ENCODE assay signal across 9 cellular contexts in the genomic region with DNA sequence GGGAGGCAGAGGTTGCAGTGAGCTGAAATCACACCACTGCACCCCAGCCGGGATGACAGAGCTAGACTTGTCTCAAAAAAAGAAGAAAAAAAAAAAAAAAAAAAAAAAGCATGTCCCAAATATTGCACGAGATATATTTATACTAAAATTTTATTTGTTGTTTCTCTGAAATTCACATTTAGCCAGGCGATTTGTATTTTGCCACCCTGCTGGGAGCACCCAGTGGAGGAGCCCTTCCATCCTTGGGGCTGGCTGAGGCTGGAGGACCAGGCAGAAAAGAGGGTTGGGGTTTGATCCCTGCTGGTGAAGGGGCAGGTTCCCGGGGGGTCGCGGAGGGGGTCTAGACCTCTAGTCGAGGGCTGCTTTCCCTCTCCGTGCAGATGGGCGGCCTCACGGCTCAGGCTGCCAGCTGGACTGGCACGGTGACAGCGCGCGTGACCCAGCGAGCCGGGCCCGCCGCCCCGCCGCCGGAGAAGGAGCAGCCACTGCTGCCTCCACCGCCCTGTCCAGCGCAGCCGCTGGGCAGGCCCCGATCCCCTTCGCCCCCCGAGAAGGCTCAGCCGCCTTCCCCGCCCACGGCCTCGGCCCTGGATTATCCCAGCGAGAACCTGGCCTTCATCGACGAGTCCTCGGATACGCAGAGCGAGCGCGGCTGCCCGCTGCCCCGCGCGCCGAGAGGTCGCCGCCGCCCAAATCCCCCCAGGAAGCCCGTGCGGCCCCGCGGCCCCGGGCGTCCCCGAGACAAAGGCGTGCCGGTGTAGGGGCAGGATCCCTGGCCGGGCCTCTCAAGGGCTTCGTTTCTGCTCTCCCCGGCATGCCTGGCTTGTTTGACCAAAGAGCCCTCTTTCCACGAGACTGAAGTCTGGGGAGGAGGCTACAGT. TPM values are rescaled to one million over a fixed set of nuclear protein-coding genes. Genes with fewer than 3 reads are reported as not detected.
DNase-seq lines count a peak whose midpoint lies in the region; ATAC-seq and TF ChIP-seq lines count a peak whose summit lies in the region.
"Had no signal": no experiment of that assay in that cellular context is flagged by ENCODE, and none has a peak within 500 bp of the region (broad histone marks: within the 10 kb centered on the region; RNA-seq: fewer than 3 reads in every experiment).

No MANE protein-coding gene starts in this region.

- no peak for TF ChIP-seq CTCF in colonic mucosa (IDR thresholded peaks at IDR 0.05)
- no peak for TF ChIP-seq CTCF in mesothelial cell of epicardium (IDR thresholded peaks at IDR 0.05; ENCODE audit: unreplicated experiment)
- TF ChIP-seq CTCF in tibial artery (IDR thresholded peaks at IDR 0.05), result no peak

- no peaks in the 10 kb centered on the region for H3K9me3 Mint-ChIP-seq in T-helper 1 cell treated with Interleukin-12 subunit alpha and Interleukin-12 subunit beta and Interleukin-4 antibody, amounts not matched to agents 30 μg/mL and 1 μg/mL, for 36 hours
- H3K9me3 Mint-ChIP-seq in mesothelial cell of epicardium, result no peaks in the 10 kb centered on the region

- H3K9ac ChIP-seq in colonic mucosa (ENCODE audit: low read depth in 2 of 2, low read length in 2 of 2), result no peak overlapping the region

- peak overlapping the region; percentile 27 for H3K4me3 ChIP-seq in colonic mucosa
- peak overlapping the region; percentile 43 to 53 for H3K4me3 ChIP-seq in tibial artery

- peaks cover 19% of the 10 kb centered on the region for H3K4me1 ChIP-seq in colonic mucosa
- H3K4me1 ChIP-seq in tibial artery, result peaks cover 0 to 35% (median 26%) of the 10 kb centered on the region in 4 donors

- intact Hi-C loops in colonic mucosa (cut with DNase I), result no loop called here
- intact Hi-C loops in tibial artery (cut with DNase I; ENCODE audit: low total_unique reads), result no loop called here

- ATAC-seq in GM18517 (IDR thresholded peaks at IDR 0.05; ENCODE audit: unreplicated experiment), result no peak

- H3K36me3 Mint-ChIP-seq in T-helper 1 cell treated with Interleukin-12 subunit alpha and Interleukin-12 subunit beta and Interleukin-4 antibody, amounts not matched to agents 30 μg/mL and 1 μg/mL, for 36 hours (ENCODE audit: low read depth), result no peaks in the 10 kb centered on the region
- H3K36me3 Mint-ChIP-seq in mesothelial cell of epicardium, result no peaks in the 10 kb centered on the region

- H3K4me3 Mint-ChIP-seq in T-helper 1 cell treated with Interleukin-12 subunit alpha and Interleukin-12 subunit beta and Interleukin-4 antibody, amounts not matched to agents 30 μg/mL and 1 μg/mL, for 36 hours, result peak overlapping the region; percentile 63
- H3K4me3 Mint-ChIP-seq in mesothelial cell of epicardium, result peak overlapping the region; percentile 46

- peaks cover 15% of the 10 kb centered on the region for H3K4me1 Mint-ChIP-seq in T-helper 1 cell treated with Interleukin-12 subunit alpha and Interleukin-12 subunit beta and Interleukin-4 antibody, amounts not matched to agents 30 μg/mL and 1 μg/mL, for 36 hours (ENCODE audit: low read depth)
- H3K4me1 Mint-ChIP-seq in mesothelial cell of epicardium, result peaks cover 12% of the 10 kb centered on the region

- H3K36me3 ChIP-seq in colonic mucosa, result no peaks in the 10 kb centered on the region
- H3K36me3 ChIP-seq in tibial artery, result no peaks in the 10 kb centered on the region

- H3K27ac ChIP-seq in colonic mucosa (no peak overlapping the region), tibial artery (peak overlapping the region; percentile 3 to 60)

- H3K27me3 ChIP-seq in colonic mucosa, result peaks cover 55% of the 10 kb centered on the region
- peaks cover 0 to 76% of the 10 kb centered on the region in 2 donors for H3K27me3 ChIP-seq in tibial artery

- DNase-seq in T-helper 1 cell, result no peak
- peak; percentile 65 for DNase-seq in colonic mucosa
- peak in 1 of 2 experiments; percentile 45 for DNase-seq in mesothelial cell of epicardium (ENCODE audit: low spot score in 2 of 2, unreplicated experiment in 2 of 2)
- DNase-seq in tibial artery, result peak; percentile 70 to 89
- no peak for DNase-seq in cerebellar cortex (ENCODE audit: low spot score)
- no peak for DNase-seq in NCI-H2107 treated with DMSO at 0.1 percent for 48 hours (lab: John Stamatoyannopoulos, UW; ENCODE audit: unreplicated experiment)

- peak overlapping the region; percentile 36 for H3K27ac Mint-ChIP-seq in T-helper 1 cell treated with Interleukin-12 subunit alpha and Interleukin-12 subunit beta and Interleukin-4 antibody, amounts not matched to agents 30 μg/mL and 1 μg/mL, for 36 hours
- H3K27ac Mint-ChIP-seq in mesothelial cell of epicardium, result no peak overlapping the region

- no peaks in the 10 kb centered on the region for H3K9me3 ChIP-seq in colonic mucosa
- no peaks in the 10 kb centered on the region for H3K9me3 ChIP-seq in tibial artery

- peaks cover 67% of the 10 kb centered on the region for H3K27me3 Mint-ChIP-seq in T-helper 1 cell treated with Interleukin-12 subunit alpha and Interleukin-12 subunit beta and Interleukin-4 antibody, amounts not matched to agents 30 μg/mL and 1 μg/mL, for 36 hours (ENCODE audit: low read depth)
- peaks cover 81% of the 10 kb centered on the region for H3K27me3 Mint-ChIP-seq in mesothelial cell of epicardium (ENCODE audit: low read depth)

RNA-seq across cellular contexts. Expression of a gene that starts 1.0 kb away (rescaled TPM):
- total RNA-seq in colonic mucosa, result under 1 TPM in 1 of 2 donors, not detected in 1; 0.56 TPM
- total RNA-seq in mesothelial cell of epicardium, result 0.47 TPM in 1 of 3 replicates, not detected in the others

RNA-seq across cellular contexts. Expression of a gene that starts 6.1 kb away (rescaled TPM):
- total RNA-seq in colonic mucosa (100 to 1,000 TPM; 150 to 187 TPM), mesothelial cell of epicardium (23.2 to 26.6 TPM (median 26.4 TPM) in 3 replicates)

RNA-seq across cellular contexts. Expression of a gene that starts 8.1 kb away (rescaled TPM):
- total RNA-seq in colonic mucosa (not detected), mesothelial cell of epicardium (0.22 to 0.58 TPM (median 0.27 TPM) in 3 replicates)
- total RNA-seq: HT1080 had no signal

RNA-seq across cellular contexts. Expression of a gene that starts 13.6 kb away (rescaled TPM):
- total RNA-seq in colonic mucosa (10 to 100 TPM; 36.0 to 58.8 TPM), mesothelial cell of epicardium (43.8 to 45.1 TPM (median 44.6 TPM) in 3 replicates)

RNA-seq across cellular contexts. Expression of a gene that starts 14.7 kb away (rescaled TPM):
- total RNA-seq in colonic mucosa, result 10 to 100 TPM; 86.0 to 89.6 TPM
- total RNA-seq in mesothelial cell of epicardium, result 50.2 to 53.1 TPM (median 52.2 TPM) in 3 replicates

Comparison
In these comparisons a context has a peak if more than half of its experiments do, and no peak if none do; other contexts are left out.
1. DNase-seq: peak in colonic mucosa (single experiment) and tibial artery (2 of 2); none in T-helper 1 cell (0 of 5), cerebellar cortex (single experiment) and NCI-H2107 treated with DMSO at 0.1 percent for 48 hours (single experiment).